6 cellular contexts compared by ENCODE assay signal in the genomic region with DNA sequence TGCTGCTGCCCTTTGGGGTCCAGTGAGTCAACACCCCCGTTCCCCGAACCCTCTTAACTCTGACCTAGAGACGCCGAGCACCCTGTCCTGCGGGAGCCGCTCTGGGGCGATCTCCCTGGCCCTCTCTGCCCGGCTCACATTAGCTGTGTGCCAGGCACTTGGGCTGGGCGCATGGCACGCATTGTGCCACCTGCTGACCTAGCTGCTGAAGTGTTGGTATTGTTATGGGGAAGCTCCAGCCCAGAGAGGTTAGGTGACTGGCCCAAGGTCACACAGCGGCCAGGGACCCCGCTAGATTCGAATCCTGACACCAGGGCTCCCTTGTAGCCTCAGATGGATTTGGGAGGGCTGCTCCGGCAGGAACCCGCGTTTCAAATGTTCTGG. TPM values are rescaled to one million over a fixed set of nuclear protein-coding genes. Genes with fewer than 3 reads are reported as not detected.
DNase-seq lines count a peak whose midpoint lies in the region; ATAC-seq and TF ChIP-seq lines count a peak whose summit lies in the region.

No MANE protein-coding gene starts in this region.

- H3K4me3 Mint-ChIP-seq in MCF 10A (ENCODE audit: unreplicated experiment): peak overlapping the region; percentile 91

- peak; percentile 23 for TF ChIP-seq CTCF in MCF 10A (IDR thresholded peaks at IDR 0.05; ENCODE audit: unreplicated experiment)
- no peak for TF ChIP-seq CTCF in neural cell (IDR thresholded peaks at IDR 0.05; ENCODE audit: poor library complexity, severe bottlenecking)

- no peaks in the 10 kb centered on the region for H3K9me2 ChIP-seq in neural cell (ENCODE audit: insufficient read depth, low read length)

- CTCF ChIA-PET in MCF 10A (lab: Yijun Ruan, JAX): interaction anchor here (0.5 to 1.4 kb wide), 5 partner anchors 11 to 409 kb away, joined by 3 to 5 read pairs (median 4); no protein-coding TSS in a partner anchor

- no peak overlapping the region for H2AFZ ChIP-seq in neural cell (ENCODE audit: low read depth, low read length)

- H3K9me3 Mint-ChIP-seq in MCF 10A (ENCODE audit: unreplicated experiment): no peaks in the 10 kb centered on the region

- no peak for TF ChIP-seq RAD21 in neural cell (conservative IDR thresholded peaks at IDR 0.05)

- no peak for ATAC-seq in GM21447 (IDR thresholded peaks at IDR 0.05; ENCODE audit: unreplicated experiment)
- no peak for ATAC-seq in GM18502 (IDR thresholded peaks at IDR 0.05; ENCODE audit: poor library complexity, unreplicated experiment)

- H3K79me2 ChIP-seq in neural cell (replicated peaks; ENCODE audit: insufficient read depth, low read length): no peaks in the 10 kb centered on the region

- peak overlapping the region; percentile 8 for H3K4me2 ChIP-seq in neural cell (ENCODE audit: low read length)

- H3K4me3 ChIP-seq in HUES6 (ENCODE audit: low read depth, low read length) (peak overlapping the region; percentile 95), neural cell (ENCODE audit: low read length) (peak overlapping the region; percentile 85)

- peaks cover 6% of the 10 kb centered on the region for H3K36me3 Mint-ChIP-seq in MCF 10A (ENCODE audit: insufficient read depth, unreplicated experiment)

- H3K9me3 ChIP-seq in HUES6 (ENCODE audit: control insufficient read depth, insufficient read depth, low read depth, low read length) (no peaks in the 10 kb centered on the region), neural cell (ENCODE audit: low read length) (no peaks in the 10 kb centered on the region)

- H4K20me1 ChIP-seq in neural cell (ENCODE audit: insufficient read depth): no peaks in the 10 kb centered on the region

- H3K27me3 ChIP-seq in HUES6 (ENCODE audit: control insufficient read depth, insufficient read depth, low read length) (no peaks in the 10 kb centered on the region), neural cell (ENCODE audit: insufficient read depth, low read depth, low read length) (no peaks in the 10 kb centered on the region)

- no peak for TF ChIP-seq EP300 in neural cell (conservative IDR thresholded peaks at IDR 0.05; ENCODE audit: poor library complexity, severe bottlenecking)

- POLR2A ChIA-PET in MCF 10A (lab: Yijun Ruan, JAX): interaction anchor here (0.6 to 3.1 kb wide), 25 partner anchors 9 to 530 kb away, joined by 3 to 38 read pairs (median 5); a partner anchor contains a TSS

- H3K9ac ChIP-seq in HUES6 (ENCODE audit: low read length) (peak overlapping the region; percentile 36), neural cell (ENCODE audit: low read length) (peak overlapping the region; percentile 92)

- no peaks in the 10 kb centered on the region for H3K36me3 ChIP-seq in HUES6 (ENCODE audit: control insufficient read depth, insufficient read depth, low read length)
- no peaks in the 10 kb centered on the region for H3K36me3 ChIP-seq in neural cell (ENCODE audit: insufficient read depth, low read length)

- intact Hi-C loops in MCF 10A (cut with micrococcal nuclease): no loop called here

- H3K4me1 Mint-ChIP-seq in MCF 10A (ENCODE audit: insufficient read depth, unreplicated experiment): peaks cover 6% of the 10 kb centered on the region

- H3F3A ChIP-seq in neural cell (ENCODE audit: insufficient read depth, low read length, poor library complexity, severe bottlenecking): no peaks in the 10 kb centered on the region

- DNase-seq in MCF 10A (ENCODE audit: unreplicated experiment): peak; percentile 73
- no peak for DNase-seq in NCI-H774 (lab: John Stamatoyannopoulos, UW)

- peak overlapping the region; percentile 89 for H3K27ac Mint-ChIP-seq in MCF 10A (ENCODE audit: low read depth, unreplicated experiment)

- H3K4me1 ChIP-seq in HUES6 (ENCODE audit: control insufficient read depth, insufficient read depth, low read length): peaks cover 16% of the 10 kb centered on the region

- no TSS peak for BruUV-seq in MCF 10A (replicated peaks; lab: Mats Ljungman, UMichigan)

- no peaks in the 10 kb centered on the region for H3K27me3 Mint-ChIP-seq in MCF 10A (ENCODE audit: insufficient read depth, unreplicated experiment)

- H3K27ac ChIP-seq in HUES6 (ENCODE audit: low read depth, low read length) (no peak overlapping the region), neural cell (ENCODE audit: low read length) (peak overlapping the region; percentile 84)

TF ChIP-seq in neural cell, 6 proteins besides CTCF, POLR2A, EP300 and RAD21:
- TF ChIP-seq EZH2 (IDR thresholded peaks at IDR 0.05; ENCODE audit: borderline replicate concordance, insufficient read depth, low read length, poor library complexity, severe bottlenecking) (no peak), TAF1 (IDR thresholded peaks at IDR 0.05; ENCODE audit: low read depth) (no peak), POLR2AphosphoS5 (IDR thresholded peaks at IDR 0.05) (no peak), MXI1 (conservative IDR thresholded peaks at IDR 0.05; ENCODE audit: poor library complexity, severe bottlenecking) (no peak)
- TF ChIP-seq, protein P1, sequence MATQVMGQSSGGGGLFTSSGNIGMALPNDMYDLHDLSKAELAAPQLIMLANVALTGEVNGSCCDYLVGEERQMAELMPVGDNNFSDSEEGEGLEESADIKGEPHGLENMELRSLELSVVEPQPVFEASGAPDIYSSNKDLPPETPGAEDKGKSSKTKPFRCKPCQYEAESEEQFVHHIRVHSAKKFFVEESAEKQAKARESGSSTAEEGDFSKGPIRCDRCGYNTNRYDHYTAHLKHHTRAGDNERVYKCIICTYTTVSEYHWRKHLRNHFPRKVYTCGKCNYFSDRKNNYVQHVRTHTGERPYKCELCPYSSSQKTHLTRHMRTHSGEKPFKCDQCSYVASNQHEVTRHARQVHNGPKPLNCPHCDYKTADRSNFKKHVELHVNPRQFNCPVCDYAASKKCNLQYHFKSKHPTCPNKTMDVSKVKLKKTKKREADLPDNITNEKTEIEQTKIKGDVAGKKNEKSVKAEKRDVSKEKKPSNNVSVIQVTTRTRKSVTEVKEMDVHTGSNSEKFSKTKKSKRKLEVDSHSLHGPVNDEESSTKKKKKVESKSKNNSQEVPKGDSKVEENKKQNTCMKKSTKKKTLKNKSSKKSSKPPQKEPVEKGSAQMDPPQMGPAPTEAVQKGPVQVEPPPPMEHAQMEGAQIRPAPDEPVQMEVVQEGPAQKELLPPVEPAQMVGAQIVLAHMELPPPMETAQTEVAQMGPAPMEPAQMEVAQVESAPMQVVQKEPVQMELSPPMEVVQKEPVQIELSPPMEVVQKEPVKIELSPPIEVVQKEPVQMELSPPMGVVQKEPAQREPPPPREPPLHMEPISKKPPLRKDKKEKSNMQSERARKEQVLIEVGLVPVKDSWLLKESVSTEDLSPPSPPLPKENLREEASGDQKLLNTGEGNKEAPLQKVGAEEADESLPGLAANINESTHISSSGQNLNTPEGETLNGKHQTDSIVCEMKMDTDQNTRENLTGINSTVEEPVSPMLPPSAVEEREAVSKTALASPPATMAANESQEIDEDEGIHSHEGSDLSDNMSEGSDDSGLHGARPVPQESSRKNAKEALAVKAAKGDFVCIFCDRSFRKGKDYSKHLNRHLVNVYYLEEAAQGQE (IDR thresholded peaks at IDR 0.05; ENCODE audit: borderline replicate concordance): no peak

RNA-seq across cellular contexts. Expression of a gene that starts 1.1 kb away (rescaled TPM):
- total RNA-seq in MCF 10A (2022): 13.0 and 18.1 TPM in 2 replicates
- polyA plus RNA-seq in neural cell: 1.0 and 2.1 TPM in 2 replicates
- polyA minus RNA-seq in neural cell: 1.4 and 1.7 TPM in 2 replicates

RNA-seq across cellular contexts. Expression of a gene that starts 8.1 kb away (rescaled TPM):
- total RNA-seq in MCF 10A (2022): 82.6 and 89.2 TPM in 2 replicates
- 8.2 and 10.1 TPM in 2 replicates for polyA plus RNA-seq in neural cell
- polyA minus RNA-seq in neural cell: 4.6 and 5.4 TPM in 2 replicates

RNA-seq across cellular contexts. Expression of a gene that starts 13.0 kb away (rescaled TPM):
- 37.3 and 39.6 TPM in 2 replicates for total RNA-seq in MCF 10A (2022)
- polyA plus RNA-seq in neural cell: 35.7 and 47.2 TPM in 2 replicates
- 41.1 and 45.0 TPM in 2 replicates for polyA minus RNA-seq in neural cell

RNA-seq across cellular contexts. Expression of a gene that starts 17.8 kb away (rescaled TPM):
- 21.0 and 29.5 TPM in 2 replicates for total RNA-seq in MCF 10A (2022)
- 12.1 and 17.1 TPM in 2 replicates for polyA plus RNA-seq in neural cell
- polyA minus RNA-seq in neural cell: 7.6 and 8.5 TPM in 2 replicates

RNA-seq across cellular contexts. Expression of a gene that starts 23.7 kb away (rescaled TPM):
- 10.3 and 12.0 TPM in 2 replicates for total RNA-seq in MCF 10A (2022)
- 22.5 and 36.2 TPM in 2 replicates for polyA plus RNA-seq in neural cell
- 6.3 and 8.0 TPM in 2 replicates for polyA minus RNA-seq in neural cell
